26 cellular contexts compared by ENCODE assay signal in the genomic region with DNA sequence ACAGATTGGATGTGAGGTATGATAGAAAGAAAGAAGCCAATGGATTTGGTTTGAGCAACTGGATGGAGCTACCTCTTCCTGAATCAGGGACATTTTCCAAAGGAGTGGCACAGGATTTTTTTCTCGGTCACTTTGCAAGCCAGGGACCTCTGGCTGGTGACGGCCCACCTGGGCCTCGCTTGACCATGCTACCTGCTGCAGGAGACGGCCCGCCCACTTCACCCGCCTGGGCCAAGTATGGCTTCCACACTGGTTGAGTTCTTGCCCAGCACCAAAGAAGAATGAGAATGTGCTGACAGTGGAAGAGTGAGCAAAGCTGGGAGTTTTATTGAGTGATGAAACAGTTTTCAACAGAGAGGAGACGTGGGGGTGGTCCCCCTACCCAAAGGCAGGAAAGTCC.
"Had no signal": no experiment of that assay in that cellular context is flagged by ENCODE, and none has a peak within 500 bp of the region (broad histone marks: within the 10 kb centered on the region; RNA-seq: fewer than 3 reads in every experiment).

No MANE protein-coding gene starts in this region.

- H3K27ac Mint-ChIP-seq: activated CD8-positive, alpha-beta T cell treated with anti-CD3 and anti-CD28 coated beads, Interleukin-2, amount 10 ng/mL, durations not matched to agents 7 days and 5 days; activated naive CD8-positive, alpha-beta T cell treated with anti-CD3 and anti-CD28 coated beads, Interleukin-2, amount 10 ng/mL, durations not matched to agents 7 days and 5 days; activated T-helper 1 cell treated with anti-CD3 and anti-CD28 coated beads, Interleukin-12 subunit alpha, Interleukin-12 subunit beta, Interleukin-2, Interleukin-4 antibody, amounts not matched to agents 30 ng/mL and 10 ng/mL and 1 ng/mL, durations not matched to agents 14 hours and 24 hours and 36 hours; neural progenitor cell; stimulated activated naive B cell treated with anti-CD40 and anti-IgM and Interleukin-4, amounts not matched to agents 10 μg/mL and 1 μg/mL and 100 μg/mL, for 72 hours; T-helper 2 cell treated with Interferon-gamma antibody and Interleukin-4, amounts not matched to agents 5 μg/mL and 100 μg/mL, for 36 hours had no signal

- H3K27ac ChIP-seq: heart left ventricle, neural progenitor cell, upper lobe of right lung, VCaP had no signal

- H3K9ac ChIP-seq: neural progenitor cell had no signal

- H3K9me3 Mint-ChIP-seq: activated naive CD8-positive, alpha-beta T cell treated with anti-CD3 and anti-CD28 coated beads, Interleukin-2, amount 10 ng/mL, durations not matched to agents 7 days and 5 days; activated T-helper 1 cell treated with anti-CD3 and anti-CD28 coated beads, Interleukin-12 subunit alpha, Interleukin-12 subunit beta, Interleukin-2, Interleukin-4 antibody, amounts not matched to agents 30 ng/mL and 10 ng/mL and 1 ng/mL, durations not matched to agents 14 hours and 24 hours and 36 hours; neural progenitor cell; stimulated activated naive B cell treated with anti-CD40 and anti-IgM and Interleukin-4, amounts not matched to agents 10 μg/mL and 1 μg/mL and 100 μg/mL, for 72 hours; T-helper 2 cell treated with Interferon-gamma antibody and Interleukin-4, amounts not matched to agents 5 μg/mL and 100 μg/mL, for 36 hours had no signal

- DNase-seq: activated CD4-positive, alpha-beta T cell treated with anti-CD3 and anti-CD28 coated beads, Interleukin-2, amount 50 U/mL, for 1 hour; activated CD8-positive, alpha-beta T cell treated with anti-CD3 and anti-CD28 coated beads, Interleukin-2, amount 10 ng/mL, durations not matched to agents 7 days and 5 days; activated gamma-delta T cell treated with Interleukin-2 at 50 U/mL for 16 hours; activated naive CD8-positive, alpha-beta T cell treated with anti-CD3 and anti-CD28 coated beads, Interleukin-2, amount 10 ng/mL, durations not matched to agents 7 days and 5 days; amniotic stem cell; effector CD4-positive, alpha-beta T cell; erythroblast; gastrocnemius medialis; heart left ventricle; left cardiac atrium; mucosa of descending colon; posterior cingulate gyrus; stimulated activated CD4-positive, alpha-beta T cell treated with anti-CD3 and anti-CD28 coated beads, Interleukin-15, amount 100 ng/mL, for 24 hours; stimulated activated naive B cell treated with anti-CD40 and anti-IgM and Interleukin-4, amounts not matched to agents 10 μg/mL and 1 μg/mL and 100 μg/mL, for 72 hours; upper lobe of right lung had no signal

- H3K36me3 ChIP-seq: neural progenitor cell had no signal

- FAIRE-seq: bronchial epithelial cell, endometrium, islet of Langerhans had no signal

- ATAC-seq: activated CD4-positive, CD25-positive, alpha-beta regulatory T cell treated with anti-CD3 and anti-CD28 coated beads, Interleukin-2, amount 50 U/mL, for 24 hours; activated CD8-positive, alpha-beta T cell treated with anti-CD3 and anti-CD28 coated beads, Interleukin-2, amount 10 ng/mL, durations not matched to agents 7 days and 5 days; heart left ventricle; left cardiac atrium; mucosa of descending colon; sciatic nerve; SK-N-SH treated with all-trans-retinoic acid at 6 μM for 48 hours; stimulated activated naive B cell treated with anti-CD40 and anti-IgM and Interleukin-4, amounts not matched to agents 10 μg/mL and 1 μg/mL and 100 μg/mL, for 72 hours; upper lobe of right lung had no signal

- H2AFZ ChIP-seq: neural progenitor cell had no signal

- H3K9me3 ChIP-seq: gastrocnemius medialis, heart left ventricle, mucosa of descending colon, upper lobe of right lung had no signal

- H3K27me3 Mint-ChIP-seq: activated naive CD8-positive, alpha-beta T cell treated with anti-CD3 and anti-CD28 coated beads, Interleukin-2, amount 10 ng/mL, durations not matched to agents 7 days and 5 days; stimulated activated naive B cell treated with anti-CD40 and anti-IgM and Interleukin-4, amounts not matched to agents 10 μg/mL and 1 μg/mL and 100 μg/mL, for 72 hours had no signal

- H3K27me3 ChIP-seq: gastrocnemius medialis, heart left ventricle, neural progenitor cell, upper lobe of right lung had no signal

- H3K4me1 Mint-ChIP-seq: stimulated activated naive B cell treated with anti-CD40 and anti-IgM and Interleukin-4, amounts not matched to agents 10 μg/mL and 1 μg/mL and 100 μg/mL, for 72 hours had no signal

- H3K4me2 ChIP-seq: neural progenitor cell, smooth muscle cell had no signal

- H3K4me1 ChIP-seq: neural progenitor cell had no signal

- H3K4me3 ChIP-seq: gastrocnemius medialis, heart left ventricle, mucosa of descending colon, neural progenitor cell, smooth muscle cell, upper lobe of right lung had no signal

- H3K4me3 Mint-ChIP-seq: activated CD8-positive, alpha-beta T cell treated with anti-CD3 and anti-CD28 coated beads, Interleukin-2, amount 10 ng/mL, durations not matched to agents 7 days and 5 days; activated naive CD8-positive, alpha-beta T cell treated with anti-CD3 and anti-CD28 coated beads, Interleukin-2, amount 10 ng/mL, durations not matched to agents 7 days and 5 days; activated T-helper 1 cell treated with anti-CD3 and anti-CD28 coated beads, Interleukin-12 subunit alpha, Interleukin-12 subunit beta, Interleukin-2, Interleukin-4 antibody, amounts not matched to agents 30 ng/mL and 10 ng/mL and 1 ng/mL, durations not matched to agents 14 hours and 24 hours and 36 hours; neural progenitor cell; stimulated activated naive B cell treated with anti-CD40 and anti-IgM and Interleukin-4, amounts not matched to agents 10 μg/mL and 1 μg/mL and 100 μg/mL, for 72 hours; T-helper 2 cell treated with Interferon-gamma antibody and Interleukin-4, amounts not matched to agents 5 μg/mL and 100 μg/mL, for 36 hours had no signal
